ENCODE assay signal across 1 cellular context in the genomic region with DNA sequence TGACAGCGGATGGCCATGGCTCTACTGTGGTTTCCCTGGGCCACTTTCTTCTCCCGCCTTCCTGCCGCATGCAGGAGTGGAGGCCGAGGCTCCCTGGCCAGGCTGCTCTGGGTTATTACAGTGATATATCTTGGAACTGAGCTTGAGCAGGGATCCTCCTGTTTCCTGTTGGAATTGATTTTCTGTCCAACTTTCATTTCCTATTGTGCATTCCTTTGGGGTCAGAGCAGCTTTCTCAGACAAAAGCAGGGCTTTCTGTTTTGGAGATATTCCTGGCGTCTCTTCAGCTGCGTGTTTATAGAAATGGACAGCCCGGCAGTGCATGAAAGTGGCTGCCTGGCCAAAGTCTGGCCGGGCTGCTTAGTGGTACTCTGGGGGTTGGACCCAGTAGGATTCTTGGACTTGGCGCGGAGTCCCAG.
TF ChIP-seq lines count a peak whose summit lies in the region.

No MANE protein-coding gene starts in this region.

TF ChIP-seq in H1, 55 proteins besides CTCF, POLR2A, EP300 and RAD21:
- TF ChIP-seq, protein P1, sequence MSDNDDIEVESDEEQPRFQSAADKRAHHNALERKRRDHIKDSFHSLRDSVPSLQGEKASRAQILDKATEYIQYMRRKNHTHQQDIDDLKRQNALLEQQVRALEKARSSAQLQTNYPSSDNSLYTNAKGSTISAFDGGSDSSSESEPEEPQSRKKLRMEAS (IDR thresholded peaks at IDR 0.05), result 0 out of 2 replicates have a peak, but pooled peaks have one; percentile 18
- TF ChIP-seq, protein P2, sequence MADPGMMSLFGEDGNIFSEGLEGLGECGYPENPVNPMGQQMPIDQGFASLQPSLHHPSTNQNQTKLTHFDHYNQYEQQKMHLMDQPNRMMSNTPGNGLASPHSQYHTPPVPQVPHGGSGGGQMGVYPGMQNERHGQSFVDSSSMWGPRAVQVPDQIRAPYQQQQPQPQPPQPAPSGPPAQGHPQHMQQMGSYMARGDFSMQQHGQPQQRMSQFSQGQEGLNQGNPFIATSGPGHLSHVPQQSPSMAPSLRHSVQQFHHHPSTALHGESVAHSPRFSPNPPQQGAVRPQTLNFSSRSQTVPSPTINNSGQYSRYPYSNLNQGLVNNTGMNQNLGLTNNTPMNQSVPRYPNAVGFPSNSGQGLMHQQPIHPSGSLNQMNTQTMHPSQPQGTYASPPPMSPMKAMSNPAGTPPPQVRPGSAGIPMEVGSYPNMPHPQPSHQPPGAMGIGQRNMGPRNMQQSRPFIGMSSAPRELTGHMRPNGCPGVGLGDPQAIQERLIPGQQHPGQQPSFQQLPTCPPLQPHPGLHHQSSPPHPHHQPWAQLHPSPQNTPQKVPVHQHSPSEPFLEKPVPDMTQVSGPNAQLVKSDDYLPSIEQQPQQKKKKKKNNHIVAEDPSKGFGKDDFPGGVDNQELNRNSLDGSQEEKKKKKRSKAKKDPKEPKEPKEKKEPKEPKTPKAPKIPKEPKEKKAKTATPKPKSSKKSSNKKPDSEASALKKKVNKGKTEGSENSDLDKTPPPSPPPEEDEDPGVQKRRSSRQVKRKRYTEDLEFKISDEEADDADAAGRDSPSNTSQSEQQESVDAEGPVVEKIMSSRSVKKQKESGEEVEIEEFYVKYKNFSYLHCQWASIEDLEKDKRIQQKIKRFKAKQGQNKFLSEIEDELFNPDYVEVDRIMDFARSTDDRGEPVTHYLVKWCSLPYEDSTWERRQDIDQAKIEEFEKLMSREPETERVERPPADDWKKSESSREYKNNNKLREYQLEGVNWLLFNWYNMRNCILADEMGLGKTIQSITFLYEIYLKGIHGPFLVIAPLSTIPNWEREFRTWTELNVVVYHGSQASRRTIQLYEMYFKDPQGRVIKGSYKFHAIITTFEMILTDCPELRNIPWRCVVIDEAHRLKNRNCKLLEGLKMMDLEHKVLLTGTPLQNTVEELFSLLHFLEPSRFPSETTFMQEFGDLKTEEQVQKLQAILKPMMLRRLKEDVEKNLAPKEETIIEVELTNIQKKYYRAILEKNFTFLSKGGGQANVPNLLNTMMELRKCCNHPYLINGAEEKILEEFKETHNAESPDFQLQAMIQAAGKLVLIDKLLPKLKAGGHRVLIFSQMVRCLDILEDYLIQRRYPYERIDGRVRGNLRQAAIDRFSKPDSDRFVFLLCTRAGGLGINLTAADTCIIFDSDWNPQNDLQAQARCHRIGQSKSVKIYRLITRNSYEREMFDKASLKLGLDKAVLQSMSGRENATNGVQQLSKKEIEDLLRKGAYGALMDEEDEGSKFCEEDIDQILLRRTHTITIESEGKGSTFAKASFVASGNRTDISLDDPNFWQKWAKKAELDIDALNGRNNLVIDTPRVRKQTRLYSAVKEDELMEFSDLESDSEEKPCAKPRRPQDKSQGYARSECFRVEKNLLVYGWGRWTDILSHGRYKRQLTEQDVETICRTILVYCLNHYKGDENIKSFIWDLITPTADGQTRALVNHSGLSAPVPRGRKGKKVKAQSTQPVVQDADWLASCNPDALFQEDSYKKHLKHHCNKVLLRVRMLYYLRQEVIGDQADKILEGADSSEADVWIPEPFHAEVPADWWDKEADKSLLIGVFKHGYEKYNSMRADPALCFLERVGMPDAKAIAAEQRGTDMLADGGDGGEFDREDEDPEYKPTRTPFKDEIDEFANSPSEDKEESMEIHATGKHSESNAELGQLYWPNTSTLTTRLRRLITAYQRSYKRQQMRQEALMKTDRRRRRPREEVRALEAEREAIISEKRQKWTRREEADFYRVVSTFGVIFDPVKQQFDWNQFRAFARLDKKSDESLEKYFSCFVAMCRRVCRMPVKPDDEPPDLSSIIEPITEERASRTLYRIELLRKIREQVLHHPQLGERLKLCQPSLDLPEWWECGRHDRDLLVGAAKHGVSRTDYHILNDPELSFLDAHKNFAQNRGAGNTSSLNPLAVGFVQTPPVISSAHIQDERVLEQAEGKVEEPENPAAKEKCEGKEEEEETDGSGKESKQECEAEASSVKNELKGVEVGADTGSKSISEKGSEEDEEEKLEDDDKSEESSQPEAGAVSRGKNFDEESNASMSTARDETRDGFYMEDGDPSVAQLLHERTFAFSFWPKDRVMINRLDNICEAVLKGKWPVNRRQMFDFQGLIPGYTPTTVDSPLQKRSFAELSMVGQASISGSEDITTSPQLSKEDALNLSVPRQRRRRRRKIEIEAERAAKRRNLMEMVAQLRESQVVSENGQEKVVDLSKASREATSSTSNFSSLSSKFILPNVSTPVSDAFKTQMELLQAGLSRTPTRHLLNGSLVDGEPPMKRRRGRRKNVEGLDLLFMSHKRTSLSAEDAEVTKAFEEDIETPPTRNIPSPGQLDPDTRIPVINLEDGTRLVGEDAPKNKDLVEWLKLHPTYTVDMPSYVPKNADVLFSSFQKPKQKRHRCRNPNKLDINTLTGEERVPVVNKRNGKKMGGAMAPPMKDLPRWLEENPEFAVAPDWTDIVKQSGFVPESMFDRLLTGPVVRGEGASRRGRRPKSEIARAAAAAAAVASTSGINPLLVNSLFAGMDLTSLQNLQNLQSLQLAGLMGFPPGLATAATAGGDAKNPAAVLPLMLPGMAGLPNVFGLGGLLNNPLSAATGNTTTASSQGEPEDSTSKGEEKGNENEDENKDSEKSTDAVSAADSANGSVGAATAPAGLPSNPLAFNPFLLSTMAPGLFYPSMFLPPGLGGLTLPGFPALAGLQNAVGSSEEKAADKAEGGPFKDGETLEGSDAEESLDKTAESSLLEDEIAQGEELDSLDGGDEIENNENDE (IDR thresholded peaks at IDR 0.05; ENCODE audit: insufficient replicate concordance, low read length), result no peak
- no peak for TF ChIP-seq NRF1 (IDR thresholded peaks at IDR 0.05; ENCODE audit: low read depth, low read length)
- TF ChIP-seq, protein P3, sequence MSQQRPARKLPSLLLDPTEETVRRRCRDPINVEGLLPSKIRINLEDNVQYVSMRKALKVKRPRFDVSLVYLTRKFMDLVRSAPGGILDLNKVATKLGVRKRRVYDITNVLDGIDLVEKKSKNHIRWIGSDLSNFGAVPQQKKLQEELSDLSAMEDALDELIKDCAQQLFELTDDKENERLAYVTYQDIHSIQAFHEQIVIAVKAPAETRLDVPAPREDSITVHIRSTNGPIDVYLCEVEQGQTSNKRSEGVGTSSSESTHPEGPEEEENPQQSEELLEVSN (IDR thresholded peaks at IDR 0.05), result peak; percentile 74
